15 cellular contexts compared by ENCODE assay signal in the genomic region with DNA sequence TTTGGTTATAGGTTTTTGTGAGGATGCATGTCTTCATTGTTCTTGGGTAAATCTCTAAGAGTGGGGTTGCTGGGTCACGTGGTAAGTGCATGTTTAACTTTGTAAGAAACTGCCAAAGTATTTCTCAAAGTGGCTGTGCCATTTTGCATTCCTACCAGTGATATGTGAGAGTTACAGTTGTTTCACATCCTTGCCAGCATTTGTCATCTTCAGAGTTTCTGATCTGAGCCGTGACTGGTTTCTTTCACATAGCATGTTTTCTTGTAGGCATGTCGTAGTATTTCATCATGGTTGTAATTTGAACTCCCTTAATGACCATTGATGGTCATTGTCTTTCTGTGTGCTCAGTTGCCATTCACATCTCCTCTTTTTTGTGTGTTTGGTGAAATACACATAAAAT.
"Had no signal": no experiment of that assay in that cellular context is flagged by ENCODE, and none has a peak within 500 bp of the region (broad histone marks: within the 10 kb centered on the region; RNA-seq: fewer than 3 reads in every experiment).

No MANE protein-coding gene starts in this region.

- DNase-seq: activated naive CD4-positive, alpha-beta T cell treated with anti-CD3 and anti-CD28 coated beads, Interleukin-2, amount 50 U/mL, for 16 hours; activated T-cell treated with anti-CD3 and anti-CD28 coated beads for 4 hours; adrenal gland; colonic mucosa; gastrocnemius medialis; heart left ventricle; naive B cell; ovary; sigmoid colon; stimulated activated CD4-positive, alpha-beta T cell treated with anti-CD3 and anti-CD28 coated beads, Interleukin-2, amount 100 ng/mL, for 24 hours; stomach; testis; upper lobe of left lung had no signal

- ATAC-seq: activated CD4-positive, CD25-positive, alpha-beta regulatory T cell treated with anti-CD3 and anti-CD28 coated beads, Interleukin-2, amount 50 U/mL, for 24 hours; gastrocnemius medialis; heart left ventricle had no signal

- H3K4me3 ChIP-seq: adrenal gland, colonic mucosa, esophagus muscularis mucosa, gastrocnemius medialis, heart left ventricle, ovary, sigmoid colon, stomach, testis, upper lobe of left lung had no signal

- H3K4me1 ChIP-seq: colonic mucosa, esophagus muscularis mucosa, gastrocnemius medialis, heart left ventricle, sigmoid colon, testis, upper lobe of left lung had no signal

- H3K27me3 ChIP-seq: adrenal gland, colonic mucosa, esophagus muscularis mucosa, gastrocnemius medialis, heart left ventricle, ovary, sigmoid colon, stomach, testis, upper lobe of left lung had no signal

- H3K36me3 ChIP-seq: adrenal gland, colonic mucosa, esophagus muscularis mucosa, gastrocnemius medialis, heart left ventricle, ovary, sigmoid colon, stomach, upper lobe of left lung had no signal

- H3K9me3 ChIP-seq: adrenal gland, colonic mucosa, esophagus muscularis mucosa, gastrocnemius medialis, heart left ventricle, ovary, sigmoid colon, stomach, testis, upper lobe of left lung had no signal

- H3K27ac ChIP-seq: adrenal gland, colonic mucosa, esophagus muscularis mucosa, gastrocnemius medialis, heart left ventricle, ovary, sigmoid colon, stomach, testis, upper lobe of left lung had no signal
